In the genomic region with DNA sequence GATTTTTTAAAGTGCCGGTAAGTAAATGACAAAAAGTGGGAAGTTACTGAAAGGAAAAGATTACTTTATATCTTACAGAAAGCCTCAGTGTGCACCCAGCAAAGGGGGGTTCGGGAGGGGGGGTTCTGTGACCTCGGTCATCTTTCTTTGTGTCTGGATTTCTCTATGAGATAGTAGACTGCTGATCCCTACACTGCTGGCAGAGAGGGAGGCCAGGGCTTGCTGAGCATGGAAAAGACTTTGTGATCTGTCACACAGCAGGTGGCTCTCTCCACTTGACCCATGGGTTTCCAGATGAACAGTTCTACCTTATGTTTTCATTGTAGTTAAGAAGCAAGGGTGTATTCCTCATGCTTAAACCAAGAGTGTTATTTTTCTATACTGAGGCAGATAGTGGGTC, we compare ENCODE assay signal across 1 cellular context.
TF ChIP-seq lines count a peak whose summit lies in the region.

No MANE protein-coding gene starts in this region.

TF ChIP-seq in HepG2, 621 proteins besides CTCF, POLR2A, EP300 and RAD21 (continued from another document):
- TF ChIP-seq, protein P1, sequence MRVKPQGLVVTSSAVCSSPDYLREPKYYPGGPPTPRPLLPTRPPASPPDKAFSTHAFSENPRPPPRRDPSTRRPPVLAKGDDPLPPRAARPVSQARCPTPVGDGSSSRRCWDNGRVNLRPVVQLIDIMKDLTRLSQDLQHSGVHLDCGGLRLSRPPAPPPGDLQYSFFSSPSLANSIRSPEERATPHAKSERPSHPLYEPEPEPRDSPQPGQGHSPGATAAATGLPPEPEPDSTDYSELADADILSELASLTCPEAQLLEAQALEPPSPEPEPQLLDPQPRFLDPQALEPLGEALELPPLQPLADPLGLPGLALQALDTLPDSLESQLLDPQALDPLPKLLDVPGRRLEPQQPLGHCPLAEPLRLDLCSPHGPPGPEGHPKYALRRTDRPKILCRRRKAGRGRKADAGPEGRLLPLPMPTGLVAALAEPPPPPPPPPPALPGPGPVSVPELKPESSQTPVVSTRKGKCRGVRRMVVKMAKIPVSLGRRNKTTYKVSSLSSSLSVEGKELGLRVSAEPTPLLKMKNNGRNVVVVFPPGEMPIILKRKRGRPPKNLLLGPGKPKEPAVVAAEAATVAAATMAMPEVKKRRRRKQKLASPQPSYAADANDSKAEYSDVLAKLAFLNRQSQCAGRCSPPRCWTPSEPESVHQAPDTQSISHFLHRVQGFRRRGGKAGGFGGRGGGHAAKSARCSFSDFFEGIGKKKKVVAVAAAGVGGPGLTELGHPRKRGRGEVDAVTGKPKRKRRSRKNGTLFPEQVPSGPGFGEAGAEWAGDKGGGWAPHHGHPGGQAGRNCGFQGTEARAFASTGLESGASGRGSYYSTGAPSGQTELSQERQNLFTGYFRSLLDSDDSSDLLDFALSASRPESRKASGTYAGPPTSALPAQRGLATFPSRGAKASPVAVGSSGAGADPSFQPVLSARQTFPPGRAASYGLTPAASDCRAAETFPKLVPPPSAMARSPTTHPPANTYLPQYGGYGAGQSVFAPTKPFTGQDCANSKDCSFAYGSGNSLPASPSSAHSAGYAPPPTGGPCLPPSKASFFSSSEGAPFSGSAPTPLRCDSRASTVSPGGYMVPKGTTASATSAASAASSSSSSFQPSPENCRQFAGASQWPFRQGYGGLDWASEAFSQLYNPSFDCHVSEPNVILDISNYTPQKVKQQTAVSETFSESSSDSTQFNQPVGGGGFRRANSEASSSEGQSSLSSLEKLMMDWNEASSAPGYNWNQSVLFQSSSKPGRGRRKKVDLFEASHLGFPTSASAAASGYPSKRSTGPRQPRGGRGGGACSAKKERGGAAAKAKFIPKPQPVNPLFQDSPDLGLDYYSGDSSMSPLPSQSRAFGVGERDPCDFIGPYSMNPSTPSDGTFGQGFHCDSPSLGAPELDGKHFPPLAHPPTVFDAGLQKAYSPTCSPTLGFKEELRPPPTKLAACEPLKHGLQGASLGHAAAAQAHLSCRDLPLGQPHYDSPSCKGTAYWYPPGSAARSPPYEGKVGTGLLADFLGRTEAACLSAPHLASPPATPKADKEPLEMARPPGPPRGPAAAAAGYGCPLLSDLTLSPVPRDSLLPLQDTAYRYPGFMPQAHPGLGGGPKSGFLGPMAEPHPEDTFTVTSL (CRISPR knock-in tag; IDR thresholded peaks at IDR 0.05; ENCODE audit: borderline replicate concordance) = no peak
- no peak for TF ChIP-seq ZFP36 (IDR thresholded peaks at IDR 0.05; ENCODE audit: borderline replicate concordance, low read depth, low read length, partially characterized antibody)
- TF ChIP-seq POLR2AphosphoS5 (IDR thresholded peaks at IDR 0.05; ENCODE audit: low read depth, low read length) = no peak
- no peak for TF ChIP-seq JUND (CRISPR knock-in tag; IDR thresholded peaks at IDR 0.05)
TF ChIP-seq in HepG2: peak in this region for 0.
